In the genomic region with DNA sequence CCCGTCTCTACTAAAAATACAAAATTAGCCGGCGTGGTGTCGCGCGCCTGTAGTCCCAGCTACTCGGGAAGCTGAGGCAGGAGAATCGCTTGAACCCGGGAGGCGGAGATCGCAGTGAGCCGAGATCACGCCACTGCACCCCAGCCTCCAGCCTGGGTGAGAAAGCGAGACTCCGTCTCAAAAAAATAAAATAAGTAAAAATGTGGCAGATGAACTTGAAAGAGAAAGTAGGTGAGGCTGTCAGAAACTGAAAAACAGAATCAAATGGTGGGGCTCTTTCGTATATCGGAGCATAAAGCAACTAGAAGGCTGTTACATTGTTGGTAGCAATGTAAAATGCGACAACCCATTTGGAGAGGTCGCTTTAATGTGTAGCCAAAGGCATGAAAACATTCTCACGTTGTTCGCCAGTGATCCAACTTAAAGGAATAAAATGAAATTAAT, we compare ENCODE assay signal across 1 cellular context.
TF ChIP-seq lines count a peak whose summit lies in the region.

No MANE protein-coding gene starts in this region.

TF ChIP-seq in HepG2, 621 proteins besides CTCF, POLR2A, EP300 and RAD21 (continued from another document):
- TF ChIP-seq, protein P1, sequence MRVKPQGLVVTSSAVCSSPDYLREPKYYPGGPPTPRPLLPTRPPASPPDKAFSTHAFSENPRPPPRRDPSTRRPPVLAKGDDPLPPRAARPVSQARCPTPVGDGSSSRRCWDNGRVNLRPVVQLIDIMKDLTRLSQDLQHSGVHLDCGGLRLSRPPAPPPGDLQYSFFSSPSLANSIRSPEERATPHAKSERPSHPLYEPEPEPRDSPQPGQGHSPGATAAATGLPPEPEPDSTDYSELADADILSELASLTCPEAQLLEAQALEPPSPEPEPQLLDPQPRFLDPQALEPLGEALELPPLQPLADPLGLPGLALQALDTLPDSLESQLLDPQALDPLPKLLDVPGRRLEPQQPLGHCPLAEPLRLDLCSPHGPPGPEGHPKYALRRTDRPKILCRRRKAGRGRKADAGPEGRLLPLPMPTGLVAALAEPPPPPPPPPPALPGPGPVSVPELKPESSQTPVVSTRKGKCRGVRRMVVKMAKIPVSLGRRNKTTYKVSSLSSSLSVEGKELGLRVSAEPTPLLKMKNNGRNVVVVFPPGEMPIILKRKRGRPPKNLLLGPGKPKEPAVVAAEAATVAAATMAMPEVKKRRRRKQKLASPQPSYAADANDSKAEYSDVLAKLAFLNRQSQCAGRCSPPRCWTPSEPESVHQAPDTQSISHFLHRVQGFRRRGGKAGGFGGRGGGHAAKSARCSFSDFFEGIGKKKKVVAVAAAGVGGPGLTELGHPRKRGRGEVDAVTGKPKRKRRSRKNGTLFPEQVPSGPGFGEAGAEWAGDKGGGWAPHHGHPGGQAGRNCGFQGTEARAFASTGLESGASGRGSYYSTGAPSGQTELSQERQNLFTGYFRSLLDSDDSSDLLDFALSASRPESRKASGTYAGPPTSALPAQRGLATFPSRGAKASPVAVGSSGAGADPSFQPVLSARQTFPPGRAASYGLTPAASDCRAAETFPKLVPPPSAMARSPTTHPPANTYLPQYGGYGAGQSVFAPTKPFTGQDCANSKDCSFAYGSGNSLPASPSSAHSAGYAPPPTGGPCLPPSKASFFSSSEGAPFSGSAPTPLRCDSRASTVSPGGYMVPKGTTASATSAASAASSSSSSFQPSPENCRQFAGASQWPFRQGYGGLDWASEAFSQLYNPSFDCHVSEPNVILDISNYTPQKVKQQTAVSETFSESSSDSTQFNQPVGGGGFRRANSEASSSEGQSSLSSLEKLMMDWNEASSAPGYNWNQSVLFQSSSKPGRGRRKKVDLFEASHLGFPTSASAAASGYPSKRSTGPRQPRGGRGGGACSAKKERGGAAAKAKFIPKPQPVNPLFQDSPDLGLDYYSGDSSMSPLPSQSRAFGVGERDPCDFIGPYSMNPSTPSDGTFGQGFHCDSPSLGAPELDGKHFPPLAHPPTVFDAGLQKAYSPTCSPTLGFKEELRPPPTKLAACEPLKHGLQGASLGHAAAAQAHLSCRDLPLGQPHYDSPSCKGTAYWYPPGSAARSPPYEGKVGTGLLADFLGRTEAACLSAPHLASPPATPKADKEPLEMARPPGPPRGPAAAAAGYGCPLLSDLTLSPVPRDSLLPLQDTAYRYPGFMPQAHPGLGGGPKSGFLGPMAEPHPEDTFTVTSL (CRISPR knock-in tag; IDR thresholded peaks at IDR 0.05; ENCODE audit: borderline replicate concordance): 0 out of 2 replicates have a peak, but pooled peaks have one; percentile 9
- TF ChIP-seq, protein P2, sequence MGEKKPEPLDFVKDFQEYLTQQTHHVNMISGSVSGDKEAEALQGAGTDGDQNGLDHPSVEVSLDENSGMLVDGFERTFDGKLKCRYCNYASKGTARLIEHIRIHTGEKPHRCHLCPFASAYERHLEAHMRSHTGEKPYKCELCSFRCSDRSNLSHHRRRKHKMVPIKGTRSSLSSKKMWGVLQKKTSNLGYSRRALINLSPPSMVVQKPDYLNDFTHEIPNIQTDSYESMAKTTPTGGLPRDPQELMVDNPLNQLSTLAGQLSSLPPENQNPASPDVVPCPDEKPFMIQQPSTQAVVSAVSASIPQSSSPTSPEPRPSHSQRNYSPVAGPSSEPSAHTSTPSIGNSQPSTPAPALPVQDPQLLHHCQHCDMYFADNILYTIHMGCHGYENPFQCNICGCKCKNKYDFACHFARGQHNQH (CRISPR knock-in tag; IDR thresholded peaks at IDR 0.05): no peak
- TF ChIP-seq, protein P3, sequence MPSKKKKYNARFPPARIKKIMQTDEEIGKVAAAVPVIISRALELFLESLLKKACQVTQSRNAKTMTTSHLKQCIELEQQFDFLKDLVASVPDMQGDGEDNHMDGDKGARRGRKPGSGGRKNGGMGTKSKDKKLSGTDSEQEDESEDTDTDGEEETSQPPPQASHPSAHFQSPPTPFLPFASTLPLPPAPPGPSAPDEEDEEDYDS (CRISPR knock-in tag; IDR thresholded peaks at IDR 0.05): no peak
- TF ChIP-seq, protein P4, sequence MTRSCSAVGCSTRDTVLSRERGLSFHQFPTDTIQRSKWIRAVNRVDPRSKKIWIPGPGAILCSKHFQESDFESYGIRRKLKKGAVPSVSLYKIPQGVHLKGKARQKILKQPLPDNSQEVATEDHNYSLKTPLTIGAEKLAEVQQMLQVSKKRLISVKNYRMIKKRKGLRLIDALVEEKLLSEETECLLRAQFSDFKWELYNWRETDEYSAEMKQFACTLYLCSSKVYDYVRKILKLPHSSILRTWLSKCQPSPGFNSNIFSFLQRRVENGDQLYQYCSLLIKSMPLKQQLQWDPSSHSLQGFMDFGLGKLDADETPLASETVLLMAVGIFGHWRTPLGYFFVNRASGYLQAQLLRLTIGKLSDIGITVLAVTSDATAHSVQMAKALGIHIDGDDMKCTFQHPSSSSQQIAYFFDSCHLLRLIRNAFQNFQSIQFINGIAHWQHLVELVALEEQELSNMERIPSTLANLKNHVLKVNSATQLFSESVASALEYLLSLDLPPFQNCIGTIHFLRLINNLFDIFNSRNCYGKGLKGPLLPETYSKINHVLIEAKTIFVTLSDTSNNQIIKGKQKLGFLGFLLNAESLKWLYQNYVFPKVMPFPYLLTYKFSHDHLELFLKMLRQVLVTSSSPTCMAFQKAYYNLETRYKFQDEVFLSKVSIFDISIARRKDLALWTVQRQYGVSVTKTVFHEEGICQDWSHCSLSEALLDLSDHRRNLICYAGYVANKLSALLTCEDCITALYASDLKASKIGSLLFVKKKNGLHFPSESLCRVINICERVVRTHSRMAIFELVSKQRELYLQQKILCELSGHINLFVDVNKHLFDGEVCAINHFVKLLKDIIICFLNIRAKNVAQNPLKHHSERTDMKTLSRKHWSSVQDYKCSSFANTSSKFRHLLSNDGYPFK (CRISPR knock-in tag; IDR thresholded peaks at IDR 0.05; ENCODE audit: borderline replicate concordance): no peak
- TF ChIP-seq, protein P5, sequence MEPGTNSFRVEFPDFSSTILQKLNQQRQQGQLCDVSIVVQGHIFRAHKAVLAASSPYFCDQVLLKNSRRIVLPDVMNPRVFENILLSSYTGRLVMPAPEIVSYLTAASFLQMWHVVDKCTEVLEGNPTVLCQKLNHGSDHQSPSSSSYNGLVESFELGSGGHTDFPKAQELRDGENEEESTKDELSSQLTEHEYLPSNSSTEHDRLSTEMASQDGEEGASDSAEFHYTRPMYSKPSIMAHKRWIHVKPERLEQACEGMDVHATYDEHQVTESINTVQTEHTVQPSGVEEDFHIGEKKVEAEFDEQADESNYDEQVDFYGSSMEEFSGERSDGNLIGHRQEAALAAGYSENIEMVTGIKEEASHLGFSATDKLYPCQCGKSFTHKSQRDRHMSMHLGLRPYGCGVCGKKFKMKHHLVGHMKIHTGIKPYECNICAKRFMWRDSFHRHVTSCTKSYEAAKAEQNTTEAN (CRISPR knock-in tag; conservative IDR thresholded peaks at IDR 0.05): no peak
- TF ChIP-seq ZKSCAN8 (CRISPR knock-in tag; IDR thresholded peaks at IDR 0.05; ENCODE audit: borderline replicate concordance): no peak
- no peak for TF ChIP-seq ZNF766 (CRISPR knock-in tag; IDR thresholded peaks at IDR 0.05; ENCODE audit: borderline replicate concordance)
- TF ChIP-seq, protein P6, sequence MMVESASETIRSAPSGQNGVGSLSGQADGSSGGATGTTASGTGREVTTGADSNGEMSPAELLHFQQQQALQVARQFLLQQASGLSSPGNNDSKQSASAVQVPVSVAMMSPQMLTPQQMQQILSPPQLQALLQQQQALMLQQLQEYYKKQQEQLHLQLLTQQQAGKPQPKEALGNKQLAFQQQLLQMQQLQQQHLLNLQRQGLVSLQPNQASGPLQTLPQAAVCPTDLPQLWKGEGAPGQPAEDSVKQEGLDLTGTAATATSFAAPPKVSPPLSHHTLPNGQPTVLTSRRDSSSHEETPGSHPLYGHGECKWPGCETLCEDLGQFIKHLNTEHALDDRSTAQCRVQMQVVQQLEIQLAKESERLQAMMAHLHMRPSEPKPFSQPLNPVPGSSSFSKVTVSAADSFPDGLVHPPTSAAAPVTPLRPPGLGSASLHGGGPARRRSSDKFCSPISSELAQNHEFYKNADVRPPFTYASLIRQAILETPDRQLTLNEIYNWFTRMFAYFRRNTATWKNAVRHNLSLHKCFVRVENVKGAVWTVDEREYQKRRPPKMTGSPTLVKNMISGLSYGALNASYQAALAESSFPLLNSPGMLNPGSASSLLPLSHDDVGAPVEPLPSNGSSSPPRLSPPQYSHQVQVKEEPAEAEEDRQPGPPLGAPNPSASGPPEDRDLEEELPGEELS (CRISPR knock-in tag; IDR thresholded peaks at IDR 0.05): no peak
- TF ChIP-seq TOE1 (CRISPR knock-in tag; IDR thresholded peaks at IDR 0.05): 0 out of 2 replicates have a peak, but pooled peaks have one; percentile 26
- TF ChIP-seq NFKBIZ (CRISPR knock-in tag; IDR thresholded peaks at IDR 0.05): no peak
- 0 out of 2 replicates have a peak, but pooled peaks have one; percentile 33 for TF ChIP-seq GFI1 (CRISPR knock-in tag; IDR thresholded peaks at IDR 0.05; ENCODE audit: borderline replicate concordance)
- no peak for TF ChIP-seq SALL2 (CRISPR knock-in tag; IDR thresholded peaks at IDR 0.05)
- TF ChIP-seq, protein P7, sequence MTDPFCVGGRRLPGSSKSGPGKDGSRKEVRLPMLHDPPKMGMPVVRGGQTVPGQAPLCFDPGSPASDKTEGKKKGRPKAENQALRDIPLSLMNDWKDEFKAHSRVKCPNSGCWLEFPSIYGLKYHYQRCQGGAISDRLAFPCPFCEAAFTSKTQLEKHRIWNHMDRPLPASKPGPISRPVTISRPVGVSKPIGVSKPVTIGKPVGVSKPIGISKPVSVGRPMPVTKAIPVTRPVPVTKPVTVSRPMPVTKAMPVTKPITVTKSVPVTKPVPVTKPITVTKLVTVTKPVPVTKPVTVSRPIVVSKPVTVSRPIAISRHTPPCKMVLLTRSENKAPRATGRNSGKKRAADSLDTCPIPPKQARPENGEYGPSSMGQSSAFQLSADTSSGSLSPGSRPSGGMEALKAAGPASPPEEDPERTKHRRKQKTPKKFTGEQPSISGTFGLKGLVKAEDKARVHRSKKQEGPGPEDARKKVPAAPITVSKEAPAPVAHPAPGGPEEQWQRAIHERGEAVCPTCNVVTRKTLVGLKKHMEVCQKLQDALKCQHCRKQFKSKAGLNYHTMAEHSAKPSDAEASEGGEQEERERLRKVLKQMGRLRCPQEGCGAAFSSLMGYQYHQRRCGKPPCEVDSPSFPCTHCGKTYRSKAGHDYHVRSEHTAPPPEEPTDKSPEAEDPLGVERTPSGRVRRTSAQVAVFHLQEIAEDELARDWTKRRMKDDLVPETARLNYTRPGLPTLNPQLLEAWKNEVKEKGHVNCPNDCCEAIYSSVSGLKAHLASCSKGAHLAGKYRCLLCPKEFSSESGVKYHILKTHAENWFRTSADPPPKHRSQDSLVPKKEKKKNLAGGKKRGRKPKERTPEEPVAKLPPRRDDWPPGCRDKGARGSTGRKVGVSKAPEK (CRISPR knock-in tag; IDR thresholded peaks at IDR 0.05; ENCODE audit: borderline replicate concordance): no peak
- TF ChIP-seq, protein P8, sequence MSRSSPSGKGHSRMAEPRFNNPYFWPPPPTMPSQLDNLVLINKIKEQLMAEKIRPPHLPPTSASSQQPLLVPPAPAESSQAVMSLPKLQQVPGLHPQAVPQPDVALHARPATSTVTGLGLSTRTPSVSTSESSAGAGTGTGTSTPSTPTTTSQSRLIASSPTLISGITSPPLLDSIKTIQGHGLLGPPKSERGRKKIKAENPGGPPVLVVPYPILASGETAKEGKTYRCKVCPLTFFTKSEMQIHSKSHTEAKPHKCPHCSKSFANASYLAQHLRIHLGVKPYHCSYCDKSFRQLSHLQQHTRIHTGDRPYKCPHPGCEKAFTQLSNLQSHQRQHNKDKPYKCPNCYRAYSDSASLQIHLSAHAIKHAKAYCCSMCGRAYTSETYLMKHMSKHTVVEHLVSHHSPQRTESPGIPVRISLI (CRISPR knock-in tag; IDR thresholded peaks at IDR 0.05; ENCODE audit: borderline replicate concordance): no peak
- TF ChIP-seq, protein P9, sequence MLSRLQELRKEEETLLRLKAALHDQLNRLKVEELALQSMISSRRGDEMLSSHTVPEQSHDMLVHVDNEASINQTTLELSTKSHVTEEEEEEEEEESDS (CRISPR knock-in tag; IDR thresholded peaks at IDR 0.05; ENCODE audit: borderline replicate concordance): no peak
